ENCODE assay signal across 1 cellular context in genomic region chr20:48823476-48823875, GRCh38.
TF ChIP-seq lines count a peak whose summit lies in the region.

No MANE protein-coding gene starts in this region.

TF ChIP-seq in SK-N-SH, 30 proteins besides CTCF, POLR2A, EP300 and RAD21 (continued from another document):
- TF ChIP-seq, protein P1, sequence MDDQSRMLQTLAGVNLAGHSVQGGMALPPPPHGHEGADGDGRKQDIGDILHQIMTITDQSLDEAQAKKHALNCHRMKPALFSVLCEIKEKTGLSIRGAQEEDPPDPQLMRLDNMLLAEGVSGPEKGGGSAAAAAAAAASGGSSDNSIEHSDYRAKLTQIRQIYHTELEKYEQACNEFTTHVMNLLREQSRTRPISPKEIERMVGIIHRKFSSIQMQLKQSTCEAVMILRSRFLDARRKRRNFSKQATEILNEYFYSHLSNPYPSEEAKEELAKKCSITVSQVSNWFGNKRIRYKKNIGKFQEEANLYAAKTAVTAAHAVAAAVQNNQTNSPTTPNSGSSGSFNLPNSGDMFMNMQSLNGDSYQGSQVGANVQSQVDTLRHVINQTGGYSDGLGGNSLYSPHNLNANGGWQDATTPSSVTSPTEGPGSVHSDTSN (IDR thresholded peaks at IDR 0.05): no peak
- TF ChIP-seq CHD2 (IDR thresholded peaks at IDR 0.05; ENCODE audit: low read length, partially characterized antibody): no peak
- no peak for TF ChIP-seq EZH2phosphoT487 (IDR thresholded peaks at IDR 0.05; ENCODE audit: borderline replicate concordance, low read depth)
- no peak for TF ChIP-seq GATA2 (CRISPR knock-in tag; IDR thresholded peaks at IDR 0.05)
- TF ChIP-seq FOXJ3 (CRISPR knock-in tag; IDR thresholded peaks at IDR 0.05): no peak
- no peak for TF ChIP-seq USF2 (IDR thresholded peaks at IDR 0.05; ENCODE audit: borderline replicate concordance, low read depth, low read length)
- no peak for TF ChIP-seq ZBTB33 (IDR thresholded peaks at IDR 0.05; ENCODE audit: borderline replicate concordance, low read depth)
- TF ChIP-seq POLR2AphosphoS5 (IDR thresholded peaks at IDR 0.05; ENCODE audit: low read depth, low read length): no peak
- TF ChIP-seq TAF1 (IDR thresholded peaks at IDR 0.05; ENCODE audit: borderline replicate concordance, low read depth, low read length): no peak
- TF ChIP-seq RCOR1 (IDR thresholded peaks at IDR 0.05; ENCODE audit: low read length): no peak
- no peak for TF ChIP-seq MAX (IDR thresholded peaks at IDR 0.05; ENCODE audit: low read depth)
- no peak for TF ChIP-seq RXRA (IDR thresholded peaks at IDR 0.05; ENCODE audit: borderline replicate concordance, low read depth)
- TF ChIP-seq GABPA (IDR thresholded peaks at IDR 0.05; ENCODE audit: low read depth): no peak
- no peak for TF ChIP-seq SIN3A (IDR thresholded peaks at IDR 0.05; ENCODE audit: borderline replicate concordance, low read depth, low read length)
- no peak for TF ChIP-seq REST (IDR thresholded peaks at IDR 0.05; ENCODE audit: low read depth, low read length)
- no peak for TF ChIP-seq TEAD4 (IDR thresholded peaks at IDR 0.05; ENCODE audit: borderline replicate concordance, insufficient read depth)
- no peak for TF ChIP-seq NRF1 (IDR thresholded peaks at IDR 0.05; ENCODE audit: low read depth, low read length)
- no peak for TF ChIP-seq FOXM1 (IDR thresholded peaks at IDR 0.05; ENCODE audit: low read depth)
